ENCODE assay signal across 25 cellular contexts in the genomic region with DNA sequence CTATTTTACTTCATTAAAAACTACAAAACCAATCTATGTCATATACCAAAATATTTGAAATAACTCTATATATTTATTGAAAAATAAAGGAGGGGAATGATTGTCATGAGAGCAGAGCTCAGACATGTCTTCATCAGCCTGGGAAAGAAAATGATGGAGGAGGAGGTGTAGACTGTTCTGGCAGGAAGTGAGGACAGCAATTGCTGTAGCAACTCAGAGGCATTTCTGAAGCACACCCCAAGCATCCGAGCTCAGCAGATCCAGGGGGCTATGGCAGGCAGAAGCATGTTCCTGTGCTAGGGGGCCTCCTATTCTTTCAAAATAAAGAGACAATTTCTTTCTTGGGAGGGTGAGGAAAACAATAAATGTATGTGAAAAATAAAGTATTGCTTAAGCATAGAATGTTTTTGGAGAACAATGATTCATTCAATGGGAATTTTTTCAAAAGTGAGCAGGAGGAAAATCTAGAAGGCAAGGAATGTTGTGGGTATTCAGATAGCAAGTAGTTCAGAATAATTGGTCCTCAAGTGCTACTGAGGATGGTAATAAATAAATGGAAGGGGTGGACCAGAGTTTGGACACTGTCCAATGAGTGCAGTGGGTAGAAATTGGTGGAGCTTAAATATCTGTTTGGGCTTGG.
DNase-seq lines count a peak whose midpoint lies in the region; ATAC-seq, FAIRE-seq and TF ChIP-seq lines count a peak whose summit lies in the region.
"Had no signal": no experiment of that assay in that cellular context is flagged by ENCODE, and none has a peak within 500 bp of the region (broad histone marks: within the 10 kb centered on the region; RNA-seq: fewer than 3 reads in every experiment).

No MANE protein-coding gene starts in this region.

- no peaks in the 10 kb centered on the region for H3K27me3 Mint-ChIP-seq in astrocyte (ENCODE audit: low read depth, unreplicated experiment)
- H3K27me3 Mint-ChIP-seq: activated CD8-positive, alpha-beta memory T cell treated with anti-CD3 and anti-CD28 coated beads, Interleukin-2, amount 10 ng/mL, durations not matched to agents 7 days and 5 days had no signal

- no peaks in the 10 kb centered on the region for H3K36me3 Mint-ChIP-seq in astrocyte (ENCODE audit: low read depth, unreplicated experiment)
- H3K36me3 Mint-ChIP-seq: activated CD8-positive, alpha-beta memory T cell treated with anti-CD3 and anti-CD28 coated beads, Interleukin-2, amount 10 ng/mL, durations not matched to agents 7 days and 5 days had no signal

- TF ChIP-seq CTCF in SK-N-SH (IDR thresholded peaks at IDR 0.05) (no peak), astrocyte (IDR thresholded peaks at IDR 0.05; ENCODE audit: insufficient read depth, low read depth, low read length) (no peak), fibroblast of villous mesenchyme (IDR thresholded peaks at IDR 0.05; ENCODE audit: insufficient read depth, low read depth, low read length) (no peak)

- no peak for TF ChIP-seq RAD21 in SK-N-SH (IDR thresholded peaks at IDR 0.05; ENCODE audit: low read length)

- peaks cover 2% of the 10 kb centered on the region for H3K9me3 Mint-ChIP-seq in astrocyte (ENCODE audit: unreplicated experiment)

- DNase-seq in SK-N-SH (no peak), astrocyte (ENCODE audit: low read depth) (peak; percentile 86), fibroblast of villous mesenchyme (ENCODE audit: low read depth) (peak; percentile 26), urothelium cell line (ENCODE audit: low spot score) (peak; percentile 58), right cardiac atrium (no peak)
- no peak for DNase-seq in activated effector memory CD4-positive, alpha-beta T cell treated with anti-CD3 and anti-CD28 coated beads, Interleukin-2, amount 50 U/mL, for 16 hours
- DNase-seq: 8988T; activated CD4-positive, CD25-positive, alpha-beta regulatory T cell treated with anti-CD3 and anti-CD28 coated beads, Interleukin-2, amount 50 U/mL, for 72 hours; activated CD8-positive, alpha-beta memory T cell treated with anti-CD3 and anti-CD28 coated beads, Interleukin-2, amount 10 ng/mL, durations not matched to agents 7 days and 5 days; activated gamma-delta T cell; body of pancreas; COR-L47; dorsolateral prefrontal cortex; NCI-H146; NCI-H446; SJCRH30; small intestine; stimulated activated naive CD4-positive, alpha-beta T cell; T1000 had no signal

- no peaks in the 10 kb centered on the region for H3K4me1 ChIP-seq in SK-N-SH (ENCODE audit: control insufficient read depth in 1 of 2, insufficient read depth in 2 of 2, low read depth in 1 of 2, low read length in 1 of 2)
- peaks cover 4% of the 10 kb centered on the region for H3K4me1 ChIP-seq in astrocyte (ENCODE audit: insufficient read depth, low read length)
- H3K4me1 ChIP-seq in right cardiac atrium (ENCODE audit: control insufficient read depth, insufficient read depth, low read length), result no peaks in the 10 kb centered on the region
- H3K4me1 ChIP-seq: body of pancreas, SJCRH30 had no signal

- POLR2A ChIA-PET in SK-N-SH (lab: Yijun Ruan, JAX), result no interaction called here

- H3K4me1 Mint-ChIP-seq in astrocyte (ENCODE audit: low read depth, unreplicated experiment), result peaks cover 7% of the 10 kb centered on the region
- H3K4me1 Mint-ChIP-seq: activated CD8-positive, alpha-beta memory T cell treated with anti-CD3 and anti-CD28 coated beads, Interleukin-2, amount 10 ng/mL, durations not matched to agents 7 days and 5 days; GM23338 had no signal

- H3K4me3 ChIP-seq in SK-N-SH (ENCODE audit: low read depth in 2 of 2, low read length in 1 of 2) (no peak overlapping the region), astrocyte (ENCODE audit: insufficient read depth, low read depth, low read length) (no peak overlapping the region), fibroblast of villous mesenchyme (ENCODE audit: low read depth, low read length) (no peak overlapping the region), right cardiac atrium (ENCODE audit: low read length) (no peak overlapping the region)
- H3K4me3 ChIP-seq: body of pancreas, dorsolateral prefrontal cortex, GM23338, SJCRH30 had no signal

- intact Hi-C loops in right cardiac atrium (cut with DNase I), result no loop called here

- H3K27me3 ChIP-seq in SK-N-SH (ENCODE audit: insufficient read depth), result no peaks in the 10 kb centered on the region
- H3K27me3 ChIP-seq in astrocyte (ENCODE audit: insufficient read depth, low read length), result no peaks in the 10 kb centered on the region
- no peaks in the 10 kb centered on the region for H3K27me3 ChIP-seq in right cardiac atrium (ENCODE audit: control insufficient read depth, insufficient read depth)
- H3K27me3 ChIP-seq: body of pancreas, dorsolateral prefrontal cortex, SJCRH30 had no signal

- H3K9me3 ChIP-seq in SK-N-SH, result no peaks in the 10 kb centered on the region
- no peaks in the 10 kb centered on the region for H3K9me3 ChIP-seq in astrocyte (ENCODE audit: insufficient read depth, low read depth, low read length)
- no peaks in the 10 kb centered on the region for H3K9me3 ChIP-seq in right cardiac atrium (ENCODE audit: control insufficient read depth, low read length)
- H3K9me3 ChIP-seq: body of pancreas, SJCRH30 had no signal

- no peaks in the 10 kb centered on the region for H4K20me1 ChIP-seq in SK-N-SH (ENCODE audit: insufficient read depth)
- H4K20me1 ChIP-seq in astrocyte (ENCODE audit: insufficient read depth, low read length), result no peaks in the 10 kb centered on the region

- ATAC-seq in SK-N-SH treated with all-trans-retinoic acid at 6 μM for 48 hours, result no peak
- ATAC-seq in HG02623 (IDR thresholded peaks at IDR 0.05; ENCODE audit: unreplicated experiment), result no peak
- no peak for ATAC-seq in right cardiac atrium
- ATAC-seq: activated CD8-positive, alpha-beta memory T cell treated with anti-CD3 and anti-CD28 coated beads, Interleukin-2, amount 10 ng/mL, durations not matched to agents 7 days and 5 days; body of pancreas; esophagus mucosa; GM23338; left lobe of liver had no signal

- H3K4me2 ChIP-seq in SK-N-SH (no peak overlapping the region), astrocyte (ENCODE audit: low read length) (peak overlapping the region; percentile 35)
- H3K4me2 ChIP-seq: GM23338 had no signal

- CTCF ChIA-PET in SK-N-SH (lab: Yijun Ruan, JAX), result no interaction called here

- H3K27ac ChIP-seq in SK-N-SH (ENCODE audit: low read depth in 2 of 2, low read length in 1 of 2), result peak overlapping the region in 1 of 2 experiments; percentile 49; a peak in 1 of 4 replicates
- peak overlapping the region; percentile 82 for H3K27ac ChIP-seq in astrocyte (ENCODE audit: low read depth, low read length)
- H3K27ac ChIP-seq in right cardiac atrium (ENCODE audit: low read length), result no peak overlapping the region
- H3K27ac ChIP-seq: body of pancreas, dorsolateral prefrontal cortex, SJCRH30 had no signal

- peak overlapping the region; percentile 91 for H3K27ac Mint-ChIP-seq in astrocyte (ENCODE audit: unreplicated experiment)
- H3K27ac Mint-ChIP-seq: activated CD8-positive, alpha-beta memory T cell treated with anti-CD3 and anti-CD28 coated beads, Interleukin-2, amount 10 ng/mL, durations not matched to agents 7 days and 5 days; GM23338 had no signal

- H3F3A ChIP-seq in SK-N-SH (replicated peaks; ENCODE audit: insufficient read depth), result no peaks in the 10 kb centered on the region

- H3K79me2 ChIP-seq in SK-N-SH (ENCODE audit: insufficient read depth) (no peaks in the 10 kb centered on the region), astrocyte (ENCODE audit: insufficient read depth, low read length) (no peaks in the 10 kb centered on the region)

- 50% methylated on average over 1 of the region's 1 CpG for WGBS in SK-N-SH (ENCODE audit: low lambda C conversion rate)
- 60% methylated on average over 1 of the region's 1 CpG for WGBS in right cardiac atrium

- no peaks in the 10 kb centered on the region for H3K9me2 ChIP-seq in SK-N-SH

- no peak for FAIRE-seq in astrocyte (lab: Jason Lieb, UNC)
- FAIRE-seq in urothelium cell line (lab: Jason Lieb, UNC), result no peak
- FAIRE-seq: G401.6, small intestine had no signal

- no peak overlapping the region for H2AFZ ChIP-seq in SK-N-SH (ENCODE audit: low read depth)
- H2AFZ ChIP-seq in astrocyte (ENCODE audit: low read depth, low read length), result peak overlapping the region; percentile 16
- H2AFZ ChIP-seq: GM23338 had no signal

- TF ChIP-seq EP300 in SK-N-SH (IDR thresholded peaks at IDR 0.05; ENCODE audit: borderline replicate concordance in 1 of 2, low read depth in 1 of 2, low read length in 1 of 2), result no peak

- no peaks in the 10 kb centered on the region for H3K36me3 ChIP-seq in SK-N-SH (replicated peaks in 1 of 2; ENCODE audit: control insufficient read depth in 1 of 2, insufficient read depth in 2 of 2, low read length in 1 of 2)
- no peaks in the 10 kb centered on the region for H3K36me3 ChIP-seq in astrocyte (ENCODE audit: insufficient read depth, low read length)
- H3K36me3 ChIP-seq: SJCRH30 had no signal

- H3K4me3 Mint-ChIP-seq in astrocyte (ENCODE audit: unreplicated experiment), result no peak overlapping the region
- H3K4me3 Mint-ChIP-seq: activated CD8-positive, alpha-beta memory T cell treated with anti-CD3 and anti-CD28 coated beads, Interleukin-2, amount 10 ng/mL, durations not matched to agents 7 days and 5 days; GM23338 had no signal

- H3K9ac ChIP-seq in SK-N-SH, result no peak overlapping the region
- no peak overlapping the region for H3K9ac ChIP-seq in astrocyte (ENCODE audit: low read length)

TF ChIP-seq in SK-N-SH, 30 proteins besides CTCF, POLR2A, EP300 and RAD21 (continues in another document):
- TF ChIP-seq NFIC (IDR thresholded peaks at IDR 0.05; ENCODE audit: borderline replicate concordance) (peak; percentile 27; the same call in 1 of the 2 replicates), TEAD4 (IDR thresholded peaks at IDR 0.05; ENCODE audit: borderline replicate concordance, insufficient read depth) (no peak)
- TF ChIP-seq, protein P1, sequence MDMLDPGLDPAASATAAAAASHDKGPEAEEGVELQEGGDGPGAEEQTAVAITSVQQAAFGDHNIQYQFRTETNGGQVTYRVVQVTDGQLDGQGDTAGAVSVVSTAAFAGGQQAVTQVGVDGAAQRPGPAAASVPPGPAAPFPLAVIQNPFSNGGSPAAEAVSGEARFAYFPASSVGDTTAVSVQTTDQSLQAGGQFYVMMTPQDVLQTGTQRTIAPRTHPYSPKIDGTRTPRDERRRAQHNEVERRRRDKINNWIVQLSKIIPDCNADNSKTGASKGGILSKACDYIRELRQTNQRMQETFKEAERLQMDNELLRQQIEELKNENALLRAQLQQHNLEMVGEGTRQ (IDR thresholded peaks at IDR 0.05; ENCODE audit: borderline replicate concordance, low read depth, low read length), result no peak

TF ChIP-seq in SK-N-SH treated with all-trans-retinoic acid at 6 μM for 48 hours, 23 proteins besides CTCF, POLR2A, EP300 and RAD21 (continues in another document):
- TF ChIP-seq ISL1 (CRISPR knock-in tag; IDR thresholded peaks at IDR 0.05) (no peak), ZNF70 (CRISPR knock-in tag; IDR thresholded peaks at IDR 0.05) (no peak)

Comparison
In these comparisons a context has a peak if more than half of its experiments do, and no peak if none do; other contexts are left out.
1. DNase-seq: peak in astrocyte (single experiment), fibroblast of villous mesenchyme (single experiment) and urothelium cell line (single experiment); none in SK-N-SH (single experiment), activated effector memory CD4-positive, alpha-beta T cell treated with anti-CD3 and anti-CD28 coated beads, Interleukin-2, amount 50 U/mL, for 16 hours (single experiment) and right cardiac atrium (0 of 3).